ENCODE assay signal across 8 cellular contexts in genomic region chr17:7561028-7561575, GRCh38. TPM values are rescaled to one million over a fixed set of nuclear protein-coding genes. Genes with fewer than 3 reads are reported as not detected.
DNase-seq lines count a peak whose midpoint lies in the region; ATAC-seq and TF ChIP-seq lines count a peak whose summit lies in the region.

No MANE protein-coding gene starts in this region.

- H3K9me3 ChIP-seq in ES-I3 (ENCODE audit: control insufficient read depth, insufficient read depth, low read length) (no peaks in the 10 kb centered on the region), heart right ventricle (no peaks in the 10 kb centered on the region), upper lobe of right lung (no peaks in the 10 kb centered on the region)

- POLR2A ChIA-PET in HEK293T (lab: Yijun Ruan, JAX) (interaction anchor here (0.8 to 3.0 kb wide), 34 partner anchors 8 to 515 kb away, joined by 3 to 25 read pairs (median 4); partner anchors contain the start of genes CD68, FXR2, KCTD11 and MPDU1), T-cell (lab: Charles Lee) (interaction anchor here (0.5 to 1.2 kb wide), 6 partner anchors 22 to 280 kb away, joined by 3 to 5 read pairs (median 4); partner anchors contain the start of genes MPDU1 (in 1 of the 2) and SLC2A4 (in 1 of the 2))

- H3K36me3 Mint-ChIP-seq in T-cell = peaks cover 8% of the 10 kb centered on the region

- H3K4me1 Mint-ChIP-seq in T-cell = peaks cover 33 to 53% (median 52%) of the 10 kb centered on the region in 3 donors

- peak; percentile 87 for DNase-seq in HEK293T (ENCODE audit: extremely low spot score)
- DNase-seq in NCI-H1105 treated with DMSO at 0.1 percent for 48 hours (lab: John Stamatoyannopoulos, UW) = peak; percentile 92
- DNase-seq in T-cell = peak; percentile 48 to 81 (median 70)
- peak; percentile 91 to 92 for DNase-seq in heart right ventricle
- DNase-seq in posterior vena cava (ENCODE audit: low spot score) = peak; percentile 97
- peak; percentile 96 for DNase-seq in upper lobe of right lung

- ATAC-seq in T-cell (replicated peaks in 1 of 4) (peak; percentile 62 to 72 (median 69)), heart right ventricle (peak; percentile 66 to 86 (median 78)), upper lobe of right lung (peak; percentile 73)

- 0 to 1% (median 0%) methylated on average over 32 of the region's 32 CpGs for WGBS in adipose tissue, 3 donors
- 0 to 1% methylated on average over 32 of the region's 32 CpGs for WGBS in heart right ventricle, 2 donors

- no peaks in the 10 kb centered on the region for H3K9me3 Mint-ChIP-seq in T-cell

- H3K27ac ChIP-seq in adipose tissue (ENCODE audit: low read depth, low read length) (peak overlapping the region; percentile 40), heart right ventricle (peak overlapping the region; percentile 83 to 99 (median 94)), upper lobe of right lung (peak overlapping the region; percentile 96)

- peaks cover 19% of the 10 kb centered on the region for H3K36me3 ChIP-seq in ES-I3 (ENCODE audit: insufficient read depth, low read length)
- peaks cover 0 to 38% (median 28%) of the 10 kb centered on the region in 9 donors for H3K36me3 ChIP-seq in heart right ventricle
- peaks cover 29% of the 10 kb centered on the region for H3K36me3 ChIP-seq in upper lobe of right lung

- no peaks in the 10 kb centered on the region for H3K27me3 ChIP-seq in heart right ventricle
- no peaks in the 10 kb centered on the region for H3K27me3 ChIP-seq in upper lobe of right lung

- CTCF ChIA-PET in HEK293T (lab: Yijun Ruan, JAX) (interaction anchor here (0.5 to 2.5 kb wide), 25 partner anchors 9 to 376 kb away, joined by 3 to 43 read pairs (median 5); partner anchors contain the start of genes FGF11, SLC2A4 and TNFSF12), T-cell (lab: Charles Lee) (interaction anchor here (0.6 to 2.8 kb wide), 35 partner anchors 9 to 515 kb away, joined by 3 to 22 read pairs (median 4); partner anchors contain the start of genes FXR2 (in 1 of the 2), GABARAP (in 1 of the 2), TMEM102 (in 1 of the 2) and TP53 (in 1 of the 2))

- TF ChIP-seq CTCF in heart right ventricle (IDR thresholded peaks at IDR 0.05) = peak; percentile 80 to 93 (median 87)
- TF ChIP-seq CTCF in upper lobe of right lung (IDR thresholded peaks at IDR 0.05) = peak; percentile 85

- intact Hi-C loops in heart right ventricle (cut with DNase I) (loop anchor here in 8 of 10 donors (1.0 to 10.0 kb wide), 13 partner anchors 38 to 306 kb away; partner anchors contain the start of genes KCTD11 (in 4 of the 8), TMEM95 (in 3 of the 8), FGF11 (in 2 of the 8) and POLR2A (in 2 of the 8)), posterior vena cava (cut with DNase I) (loop anchor here in 1 of 2 donors (2.0 to 10.0 kb wide), 3 partner anchors 46 to 206 kb away; partner anchors contain the start of genes FGF11, KCTD11, TMEM102 and TMEM95), upper lobe of right lung (cut with DNase I) (no loop called here)

- H3K4me1 ChIP-seq in ES-I3 (ENCODE audit: insufficient read depth, low read length) = peaks cover 17% of the 10 kb centered on the region
- peaks cover 41 to 73% (median 69%) of the 10 kb centered on the region in 9 donors for H3K4me1 ChIP-seq in heart right ventricle
- peaks cover 57% of the 10 kb centered on the region for H3K4me1 ChIP-seq in upper lobe of right lung

- H3K27ac Mint-ChIP-seq in T-cell = peak overlapping the region; percentile 85 to 95

- H3K9ac ChIP-seq in ES-I3 (ENCODE audit: low read depth, low read length) = peak overlapping the region; percentile 90

- H3K4me3 ChIP-seq in heart right ventricle (peak overlapping the region; percentile 84 to 100 (median 96)), upper lobe of right lung (peak overlapping the region; percentile 91)

- peak overlapping the region; percentile 87 to 92 (median 92) for H3K4me3 Mint-ChIP-seq in T-cell

- H3K27me3 Mint-ChIP-seq in T-cell = no peaks in the 10 kb centered on the region

TF ChIP-seq in HEK293T, 16 proteins besides CTCF, POLR2A, EP300 and RAD21:
- TF ChIP-seq LEF1 (IDR thresholded peaks at IDR 0.05; ENCODE audit: borderline replicate concordance) (no peak), FOXM1 (IDR thresholded peaks at IDR 0.05; ENCODE audit: borderline replicate concordance) (no peak), ARNT (IDR thresholded peaks at IDR 0.05) (no peak), L3MBTL2 (conservative IDR thresholded peaks at IDR 0.05) (peak; percentile 69)

RNA-seq across cellular contexts. Expression of gene SENP3, which starts 0.6 kb away (rescaled TPM):
- 10 to 100 TPM; 38.7 to 43.3 (median 42.6) TPM for total RNA-seq in T-cell
- 10 to 100 TPM; 25.1 to 52.1 (median 43.0) TPM for polyA plus RNA-seq in adipose tissue
- 10 to 100 TPM; 22.4 to 34.3 (median 27.1) TPM for total RNA-seq in heart right ventricle
- polyA plus RNA-seq in heart right ventricle = 10 to 100 TPM; 33.1 to 46.6 TPM
- 10 to 100 TPM; 36.2 to 48.2 TPM for total RNA-seq in posterior vena cava
- 57.6 TPM for total RNA-seq in upper lobe of right lung

RNA-seq across cellular contexts. Expression of gene TNFSF13, which starts 2.6 kb away (rescaled TPM):
- total RNA-seq in T-cell = 1 to 10 TPM; 1.3 to 5.6 (median 4.6) TPM
- 10 to 100 TPM; 19.3 to 42.6 (median 26.5) TPM for polyA plus RNA-seq in adipose tissue
- 10 to 100 TPM in 2 of 10 donors, 1 to 10 TPM in 8; 4.1 to 25.0 (median 6.9) TPM for total RNA-seq in heart right ventricle
- 1 to 10 TPM; 7.5 to 8.0 TPM for polyA plus RNA-seq in heart right ventricle
- total RNA-seq in posterior vena cava = 10 to 100 TPM; 15.5 to 33.3 TPM
- total RNA-seq in upper lobe of right lung = 101 TPM

RNA-seq across cellular contexts. Expression of gene TNFSF12, which starts 12.2 kb away (rescaled TPM):
- total RNA-seq in T-cell (10 to 100 TPM; 38.3 to 72.8 (median 61.4) TPM), heart right ventricle (10 to 100 TPM; 21.7 to 44.3 (median 26.9) TPM), posterior vena cava (10 to 100 TPM; 52.0 to 65.1 TPM), upper lobe of right lung (75.7 TPM)
- polyA plus RNA-seq in adipose tissue (100 to 1,000 TPM in 1 of 3 donors, 10 to 100 TPM in 2; 19.6 to 100 (median 49.9) TPM), heart right ventricle (10 to 100 TPM; 20.6 to 51.0 TPM)

RNA-seq across cellular contexts. Expression of gene CD68, which starts 18.3 kb away (rescaled TPM):
- total RNA-seq in T-cell = 1 to 10 TPM in 3 of 5 donors, not detected in 2; 4.4 to 7.0 (median 5.5) TPM
- 100 to 1,000 TPM in 1 of 3 donors, 10 to 100 TPM in 2; 19.4 to 111 (median 99.0) TPM for polyA plus RNA-seq in adipose tissue
- total RNA-seq in heart right ventricle = 100 to 1,000 TPM in 1 of 10 donors, 10 to 100 TPM in 4, 1 to 10 TPM in 5; 4.7 to 128 (median 13.0) TPM
- 10 to 100 TPM; 15.7 to 40.0 TPM for polyA plus RNA-seq in heart right ventricle
- total RNA-seq in posterior vena cava = 100 to 1,000 TPM; 111 to 158 TPM
- total RNA-seq in upper lobe of right lung = 398 TPM

RNA-seq across cellular contexts. Expression of gene MPDU1, which starts 22.6 kb away (rescaled TPM):
- total RNA-seq in T-cell (10 to 100 TPM; 27.0 to 31.4 (median 28.6) TPM), heart right ventricle (10 to 100 TPM; 20.1 to 39.8 (median 23.5) TPM), posterior vena cava (10 to 100 TPM; 24.7 to 31.2 TPM), upper lobe of right lung (58.2 TPM)
- polyA plus RNA-seq in adipose tissue (10 to 100 TPM; 31.7 to 72.2 (median 50.2) TPM), heart right ventricle (10 to 100 TPM; 42.8 to 64.9 TPM)

Comparison
In these comparisons a context has a peak if more than half of its experiments do, and no peak if none do; other contexts are left out.
1. Peak in every context shown above with its lines: DNase-seq, ATAC-seq, H3K4me3 ChIP-seq and H3K27ac ChIP-seq.
2. H3K27ac ChIP-seq: peak in every context shown above with its lines; median percentile 96 in upper lobe of right lung; 94 in heart right ventricle; 40 in adipose tissue.